1 cellular context compared by ENCODE assay signal in the genomic region with DNA sequence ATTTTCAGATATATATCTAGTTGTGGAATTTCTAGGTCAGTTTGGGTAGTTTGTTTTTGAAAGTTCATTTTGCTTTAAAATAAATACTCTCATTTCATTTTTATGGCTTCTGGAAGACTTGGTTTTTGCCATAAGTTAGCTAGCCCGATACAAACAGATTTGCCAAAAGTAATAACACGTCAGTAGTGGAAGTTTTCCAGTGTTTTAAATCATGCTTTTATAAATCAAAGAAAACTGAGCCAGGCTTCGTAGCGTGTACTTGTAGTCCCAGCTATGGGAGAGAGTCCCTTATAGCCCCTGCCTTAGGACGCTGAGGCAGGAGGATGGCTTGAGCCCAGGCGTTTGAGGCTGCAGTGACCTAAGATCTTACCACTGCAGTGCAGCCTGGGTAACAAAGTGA.
TF ChIP-seq lines count a peak whose summit lies in the region.

No MANE protein-coding gene starts in this region.

TF ChIP-seq in SK-N-SH, 30 proteins besides CTCF, POLR2A, EP300 and RAD21:
- no peak for TF ChIP-seq EZH2phosphoT487 (IDR thresholded peaks at IDR 0.05; ENCODE audit: borderline replicate concordance, low read depth)
- no peak for TF ChIP-seq FOXJ3 (CRISPR knock-in tag; IDR thresholded peaks at IDR 0.05)
- TF ChIP-seq FOSL2 (IDR thresholded peaks at IDR 0.05; ENCODE audit: borderline replicate concordance, low read depth) = no peak
- TF ChIP-seq, protein P1, sequence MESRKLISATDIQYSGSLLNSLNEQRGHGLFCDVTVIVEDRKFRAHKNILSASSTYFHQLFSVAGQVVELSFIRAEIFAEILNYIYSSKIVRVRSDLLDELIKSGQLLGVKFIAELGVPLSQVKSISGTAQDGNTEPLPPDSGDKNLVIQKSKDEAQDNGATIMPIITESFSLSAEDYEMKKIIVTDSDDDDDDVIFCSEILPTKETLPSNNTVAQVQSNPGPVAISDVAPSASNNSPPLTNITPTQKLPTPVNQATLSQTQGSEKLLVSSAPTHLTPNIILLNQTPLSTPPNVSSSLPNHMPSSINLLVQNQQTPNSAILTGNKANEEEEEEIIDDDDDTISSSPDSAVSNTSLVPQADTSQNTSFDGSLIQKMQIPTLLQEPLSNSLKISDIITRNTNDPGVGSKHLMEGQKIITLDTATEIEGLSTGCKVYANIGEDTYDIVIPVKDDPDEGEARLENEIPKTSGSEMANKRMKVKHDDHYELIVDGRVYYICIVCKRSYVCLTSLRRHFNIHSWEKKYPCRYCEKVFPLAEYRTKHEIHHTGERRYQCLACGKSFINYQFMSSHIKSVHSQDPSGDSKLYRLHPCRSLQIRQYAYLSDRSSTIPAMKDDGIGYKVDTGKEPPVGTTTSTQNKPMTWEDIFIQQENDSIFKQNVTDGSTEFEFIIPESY (IDR thresholded peaks at IDR 0.05; ENCODE audit: borderline replicate concordance, low read depth) = no peak
- no peak for TF ChIP-seq NRF1 (IDR thresholded peaks at IDR 0.05; ENCODE audit: low read depth, low read length)
- no peak for TF ChIP-seq RXRA (IDR thresholded peaks at IDR 0.05; ENCODE audit: borderline replicate concordance, low read depth)
- TF ChIP-seq, protein P2, sequence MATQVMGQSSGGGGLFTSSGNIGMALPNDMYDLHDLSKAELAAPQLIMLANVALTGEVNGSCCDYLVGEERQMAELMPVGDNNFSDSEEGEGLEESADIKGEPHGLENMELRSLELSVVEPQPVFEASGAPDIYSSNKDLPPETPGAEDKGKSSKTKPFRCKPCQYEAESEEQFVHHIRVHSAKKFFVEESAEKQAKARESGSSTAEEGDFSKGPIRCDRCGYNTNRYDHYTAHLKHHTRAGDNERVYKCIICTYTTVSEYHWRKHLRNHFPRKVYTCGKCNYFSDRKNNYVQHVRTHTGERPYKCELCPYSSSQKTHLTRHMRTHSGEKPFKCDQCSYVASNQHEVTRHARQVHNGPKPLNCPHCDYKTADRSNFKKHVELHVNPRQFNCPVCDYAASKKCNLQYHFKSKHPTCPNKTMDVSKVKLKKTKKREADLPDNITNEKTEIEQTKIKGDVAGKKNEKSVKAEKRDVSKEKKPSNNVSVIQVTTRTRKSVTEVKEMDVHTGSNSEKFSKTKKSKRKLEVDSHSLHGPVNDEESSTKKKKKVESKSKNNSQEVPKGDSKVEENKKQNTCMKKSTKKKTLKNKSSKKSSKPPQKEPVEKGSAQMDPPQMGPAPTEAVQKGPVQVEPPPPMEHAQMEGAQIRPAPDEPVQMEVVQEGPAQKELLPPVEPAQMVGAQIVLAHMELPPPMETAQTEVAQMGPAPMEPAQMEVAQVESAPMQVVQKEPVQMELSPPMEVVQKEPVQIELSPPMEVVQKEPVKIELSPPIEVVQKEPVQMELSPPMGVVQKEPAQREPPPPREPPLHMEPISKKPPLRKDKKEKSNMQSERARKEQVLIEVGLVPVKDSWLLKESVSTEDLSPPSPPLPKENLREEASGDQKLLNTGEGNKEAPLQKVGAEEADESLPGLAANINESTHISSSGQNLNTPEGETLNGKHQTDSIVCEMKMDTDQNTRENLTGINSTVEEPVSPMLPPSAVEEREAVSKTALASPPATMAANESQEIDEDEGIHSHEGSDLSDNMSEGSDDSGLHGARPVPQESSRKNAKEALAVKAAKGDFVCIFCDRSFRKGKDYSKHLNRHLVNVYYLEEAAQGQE (IDR thresholded peaks at IDR 0.05; ENCODE audit: low read depth, low read length) = no peak
- no peak for TF ChIP-seq FOXM1 (IDR thresholded peaks at IDR 0.05; ENCODE audit: low read depth)
- TF ChIP-seq, protein P3, sequence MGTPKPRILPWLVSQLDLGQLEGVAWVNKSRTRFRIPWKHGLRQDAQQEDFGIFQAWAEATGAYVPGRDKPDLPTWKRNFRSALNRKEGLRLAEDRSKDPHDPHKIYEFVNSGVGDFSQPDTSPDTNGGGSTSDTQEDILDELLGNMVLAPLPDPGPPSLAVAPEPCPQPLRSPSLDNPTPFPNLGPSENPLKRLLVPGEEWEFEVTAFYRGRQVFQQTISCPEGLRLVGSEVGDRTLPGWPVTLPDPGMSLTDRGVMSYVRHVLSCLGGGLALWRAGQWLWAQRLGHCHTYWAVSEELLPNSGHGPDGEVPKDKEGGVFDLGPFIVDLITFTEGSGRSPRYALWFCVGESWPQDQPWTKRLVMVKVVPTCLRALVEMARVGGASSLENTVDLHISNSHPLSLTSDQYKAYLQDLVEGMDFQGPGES (IDR thresholded peaks at IDR 0.05; ENCODE audit: low read depth, low read length) = no peak
- TF ChIP-seq RFX5 (IDR thresholded peaks at IDR 0.05; ENCODE audit: low read length) = no peak
- no peak for TF ChIP-seq MEF2A (IDR thresholded peaks at IDR 0.05; ENCODE audit: borderline replicate concordance, low read depth)
- TF ChIP-seq GATA2 (CRISPR knock-in tag; IDR thresholded peaks at IDR 0.05) = no peak
- TF ChIP-seq, protein P4, sequence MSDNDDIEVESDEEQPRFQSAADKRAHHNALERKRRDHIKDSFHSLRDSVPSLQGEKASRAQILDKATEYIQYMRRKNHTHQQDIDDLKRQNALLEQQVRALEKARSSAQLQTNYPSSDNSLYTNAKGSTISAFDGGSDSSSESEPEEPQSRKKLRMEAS (IDR thresholded peaks at IDR 0.05; ENCODE audit: low read depth) = no peak
